ENCODE assay signal across 8 cellular contexts in genomic region chr4:165806613-165807012, GRCh38.
"Had no signal": no experiment of that assay in that cellular context is flagged by ENCODE, and none has a peak within 500 bp of the region (broad histone marks: within the 10 kb centered on the region; RNA-seq: fewer than 3 reads in every experiment).

No MANE protein-coding gene starts in this region.

- H3K27ac Mint-ChIP-seq: GM23338, H9 had no signal

- ATAC-seq: GM23338 had no signal

- H3K27ac ChIP-seq: KMS-11 had no signal

- H3K9ac ChIP-seq: KMS-11 had no signal

- H3K4me3 ChIP-seq: GM23338 had no signal

- H3K4me3 Mint-ChIP-seq: GM23338, H9 had no signal

- H3K9me3 Mint-ChIP-seq: GM23338, H9 had no signal

- H2AFZ ChIP-seq: GM23338 had no signal

- FAIRE-seq: H1, H54, HTR-8/SVneo had no signal

- DNase-seq: H9, HCEC 1CT, KBM-7 had no signal

- H3K4me2 ChIP-seq: GM23338, KMS-11 had no signal
